Comparison of ENCODE assay signal across 9 cellular contexts in the genomic region with DNA sequence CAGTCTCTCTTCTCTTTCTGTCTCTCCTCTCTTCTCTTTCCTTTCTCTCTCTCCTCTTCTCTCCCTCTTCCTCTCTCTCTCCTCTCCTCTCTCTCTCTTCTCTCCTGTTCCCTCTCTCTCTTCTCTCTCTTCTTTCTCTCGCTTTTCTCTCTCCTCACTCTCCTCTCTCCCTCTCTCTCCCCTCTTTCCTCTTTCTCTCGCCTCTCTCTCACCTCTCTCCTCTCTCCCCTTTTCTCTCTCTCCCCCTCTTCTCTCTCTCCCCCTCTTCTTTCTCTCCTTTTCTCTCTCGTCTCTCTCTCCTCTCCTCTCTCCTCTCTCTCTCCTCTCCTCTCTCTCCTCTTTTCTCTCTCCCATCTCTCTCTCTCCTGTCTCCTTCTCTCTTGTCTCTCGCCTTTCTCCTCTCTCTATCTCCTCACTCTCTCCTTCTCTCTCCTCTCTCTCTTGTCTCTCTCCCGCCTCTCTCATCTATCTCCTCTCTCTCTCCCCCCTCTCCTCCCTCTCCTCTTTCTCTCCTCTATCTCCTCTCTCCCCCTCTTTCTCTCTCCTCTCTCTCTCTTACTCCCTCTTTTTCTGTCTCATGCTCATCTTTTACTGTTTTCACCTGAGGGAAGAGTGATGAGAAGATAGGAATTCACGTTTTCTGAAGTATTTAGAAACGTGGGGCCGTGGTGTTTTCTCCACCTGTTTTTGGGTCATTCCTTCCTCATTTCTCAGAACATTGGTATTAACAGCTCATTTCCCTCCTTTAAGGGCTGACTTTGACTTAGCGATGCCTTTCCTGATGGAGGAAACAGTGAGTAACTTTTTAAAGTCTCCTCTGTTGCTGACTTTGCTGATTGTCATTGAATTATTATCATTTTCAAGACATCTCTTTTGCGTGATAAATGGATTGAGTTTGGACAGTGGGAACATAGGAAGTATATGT.
DNase-seq lines count a peak whose midpoint lies in the region; ATAC-seq and TF ChIP-seq lines count a peak whose summit lies in the region.
"Had no signal": no experiment of that assay in that cellular context is flagged by ENCODE, and none has a peak within 500 bp of the region (broad histone marks: within the 10 kb centered on the region; RNA-seq: fewer than 3 reads in every experiment).

No MANE protein-coding gene starts in this region.

- H3K27ac ChIP-seq in left ventricle myocardium inferior (replicated peaks): no peak overlapping the region
- no peak overlapping the region for H3K27ac ChIP-seq in right atrium auricular region
- no peak overlapping the region for H3K27ac ChIP-seq in lower lobe of right lung
- peak overlapping the region; percentile 85 for H3K27ac ChIP-seq in uterus

- H3K4me1 ChIP-seq in left ventricle myocardium inferior (peaks cover 30% of the 10 kb centered on the region), right atrium auricular region (peaks cover 0 to 20% of the 10 kb centered on the region in 2 donors), lower lobe of right lung (peaks cover 30% of the 10 kb centered on the region), uterus (no peaks in the 10 kb centered on the region)

- TF ChIP-seq POLR2A in uterus (IDR thresholded peaks at IDR 0.05): no peak

- H3K9me3 ChIP-seq in left ventricle myocardium inferior (replicated peaks) (no peaks in the 10 kb centered on the region), right atrium auricular region (no peaks in the 10 kb centered on the region), lower lobe of right lung (no peaks in the 10 kb centered on the region), uterus (no peaks in the 10 kb centered on the region)

- no peak for ATAC-seq in lower lobe of right lung
- no peak for ATAC-seq in HG02798 (IDR thresholded peaks at IDR 0.05; ENCODE audit: poor library complexity, unreplicated experiment)
- ATAC-seq in GM19035 (IDR thresholded peaks at IDR 0.05; ENCODE audit: unreplicated experiment): no peak

- peaks cover 3% of the 10 kb centered on the region for H3K36me3 ChIP-seq in left ventricle myocardium inferior
- H3K36me3 ChIP-seq in right atrium auricular region: no peaks in the 10 kb centered on the region
- H3K36me3 ChIP-seq in lower lobe of right lung: peaks cover 10% of the 10 kb centered on the region
- H3K36me3 ChIP-seq in uterus: no peaks in the 10 kb centered on the region

- TF ChIP-seq CTCF in left ventricle myocardium inferior (IDR thresholded peaks at IDR 0.05; ENCODE audit: borderline replicate concordance) (no peak), right atrium auricular region (IDR thresholded peaks at IDR 0.05) (no peak), astrocyte of the spinal cord (IDR thresholded peaks at IDR 0.05; ENCODE audit: low read depth, low read length) (no peak), lower lobe of right lung (IDR thresholded peaks at IDR 0.05) (no peak), uterus (IDR thresholded peaks at IDR 0.05) (peak in 1 of 4 experiments; percentile 10)

- H3K27me3 ChIP-seq in left ventricle myocardium inferior (ENCODE audit: low read depth) (no peaks in the 10 kb centered on the region), right atrium auricular region (no peaks in the 10 kb centered on the region), lower lobe of right lung (ENCODE audit: low read depth) (no peaks in the 10 kb centered on the region), uterus (no peaks in the 10 kb centered on the region)

- DNase-seq in left ventricle myocardium inferior: no peak
- no peak for DNase-seq in right atrium auricular region (ENCODE audit: low spot score)
- peak; percentile 12 for DNase-seq in astrocyte of the spinal cord (ENCODE audit: low read depth, low spot score)
- no peak for DNase-seq in lower lobe of right lung
- no peak for DNase-seq in uterus
- no peak for DNase-seq in KG1 (lab: John Stamatoyannopoulos, UW)
- DNase-seq: NCI-H1436 treated with DMSO at 0.1 percent for 48 hours had no signal

- H3K4me3 ChIP-seq in left ventricle myocardium inferior (peak overlapping the region; percentile 96), right atrium auricular region (peak overlapping the region in 1 of 2 donors; percentile 81), astrocyte of the spinal cord (ENCODE audit: low read depth, low read length) (peak overlapping the region; percentile 74), lower lobe of right lung (peak overlapping the region; percentile 88), uterus (peak overlapping the region; percentile 73 to 82)

- in situ Hi-C loops in astrocyte of the spinal cord (cut with HindIII; ENCODE audit: low sequenced_read_pairs): no loop called here

- intact Hi-C loops in left ventricle myocardium inferior (cut with micrococcal nuclease): no loop called here
- intact Hi-C loops in lower lobe of right lung (cut with DNase I): no loop called here
- intact Hi-C loops in uterus (cut with DNase I; ENCODE audit: low total_unique reads): loop anchor here (10.0 kb wide), 1 partner anchor 84 kb away; a partner anchor contains a TSS

Comparison
In these comparisons a context has a peak if more than half of its experiments do, and no peak if none do; other contexts are left out.
1. H3K27ac ChIP-seq: peak in uterus (2 of 2); none in left ventricle myocardium inferior (single experiment), right atrium auricular region (0 of 2) and lower lobe of right lung (single experiment).